13 cellular contexts compared by ENCODE assay signal in the genomic region with DNA sequence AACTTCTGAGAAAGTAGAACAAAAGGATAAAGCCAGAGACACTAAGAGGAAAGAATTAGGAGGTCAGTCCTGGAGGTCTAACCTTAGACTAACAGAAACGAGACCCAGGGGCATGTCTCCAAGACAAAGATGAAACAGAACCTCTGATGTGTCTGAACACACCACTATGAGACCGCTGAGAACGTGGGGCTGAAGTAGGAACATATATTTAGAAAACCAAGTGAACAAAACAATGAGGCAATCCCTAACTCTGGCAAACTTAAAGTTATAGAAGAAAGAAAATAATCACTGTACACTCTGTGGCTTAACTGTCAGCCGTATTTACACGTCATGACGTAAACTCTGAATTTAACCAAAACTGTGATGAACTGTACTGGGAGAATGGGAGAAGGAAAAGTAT. TPM values are rescaled to one million over a fixed set of nuclear protein-coding genes. Genes with fewer than 3 reads are reported as not detected.
DNase-seq lines count a peak whose midpoint lies in the region; ATAC-seq and TF ChIP-seq lines count a peak whose summit lies in the region.
"Had no signal": no experiment of that assay in that cellular context is flagged by ENCODE, and none has a peak within 500 bp of the region (broad histone marks: within the 10 kb centered on the region; RNA-seq: fewer than 3 reads in every experiment).

No MANE protein-coding gene starts in this region.

- WGBS in H9 (ENCODE audit: extremely low coverage, insufficient read length, low lambda C conversion rate) = no CpG with 5 or more reads among the region's 6 CpGs
- WGBS in right cardiac atrium = 61% methylated on average over 6 of the region's 6 CpGs

- peaks cover 2% of the 10 kb centered on the region for H4K20me1 ChIP-seq in H9 (ENCODE audit: control insufficient read depth, insufficient read depth, insufficient read length)

- H4K91ac ChIP-seq in H9 (ENCODE audit: insufficient read length, low read depth, low read length) = no peak overlapping the region

- H3K23me2 ChIP-seq in H9 (ENCODE audit: insufficient read length, low read depth, low read length, poor library complexity, severe bottlenecking) = no peaks in the 10 kb centered on the region

- H3K9me3 ChIP-seq in H9 (ENCODE audit: control insufficient read depth, low read depth, low read length) (no peaks in the 10 kb centered on the region), right cardiac atrium (ENCODE audit: control insufficient read depth, low read length) (no peaks in the 10 kb centered on the region), gastrocnemius medialis (no peaks in the 10 kb centered on the region)

- H3K4me3 ChIP-seq in right cardiac atrium (ENCODE audit: low read length) (no peak overlapping the region), gastrocnemius medialis (no peak overlapping the region)

- H3K79me2 ChIP-seq in H9 (ENCODE audit: insufficient read depth, low read length) = peaks cover 5% of the 10 kb centered on the region; the same call in 1 of the 2 replicates

- peak overlapping the region; percentile 97 to 100 (median 98) for H3K27ac Mint-ChIP-seq in H9

- peak overlapping the region; percentile 56 for H2AK5ac ChIP-seq in H9 (ENCODE audit: insufficient read length, low read length)

- no peak for TF ChIP-seq POLR2A in gastrocnemius medialis (IDR thresholded peaks at IDR 0.05)

- POLR2A ChIA-PET in RWPE1 (lab: Yijun Ruan, JAX; ENCODE audit: low non-redundant PET) = no interaction called here

- no peak overlapping the region for H4K8ac ChIP-seq in H9 (replicated peaks; ENCODE audit: insufficient read length, low read depth, low read length)

- peak overlapping the region; percentile 51 for H2BK5ac ChIP-seq in H9 (ENCODE audit: insufficient read length, low read length)

- peak overlapping the region; percentile 91 for H3T11ph ChIP-seq in H9 (ENCODE audit: low read length)

- ATAC-seq in right cardiac atrium = no peak
- no peak for ATAC-seq in gastrocnemius medialis
- no peak for ATAC-seq in HG03159 (IDR thresholded peaks at IDR 0.05; ENCODE audit: unreplicated experiment)

- no peak overlapping the region for H2AFZ ChIP-seq in H9 (ENCODE audit: low read length)

- H3K36me3 ChIP-seq in gastrocnemius medialis = peaks cover 0 to 51% of the 10 kb centered on the region in 2 donors

- no peaks in the 10 kb centered on the region; a peak in 2 of 5 replicates for H3K9me3 Mint-ChIP-seq in H9

- no peaks in the 10 kb centered on the region for H3K27me3 Mint-ChIP-seq in H9 (ENCODE audit: low read depth)

- H3K27me3 ChIP-seq in H9 (ENCODE audit: insufficient read depth, low read length) (no peaks in the 10 kb centered on the region), right cardiac atrium (ENCODE audit: control insufficient read depth, insufficient read depth) (no peaks in the 10 kb centered on the region), gastrocnemius medialis (no peaks in the 10 kb centered on the region)

- no peak overlapping the region for H2BK12ac ChIP-seq in H9 (ENCODE audit: insufficient read length, low read depth, low read length)

- in situ Hi-C loops in gastrocnemius medialis (cut with MboI; ENCODE audit: low sequenced_read_pairs in 4 of 4) = no loop called here

- H3K14ac ChIP-seq in H9 (ENCODE audit: insufficient read depth, low read length) = peak overlapping the region; percentile 50; the same call in 1 of the 2 replicates

- peaks cover 22 to 50% (median 47%) of the 10 kb centered on the region in 3 experiments; a peak in 6 of 7 replicates for H3K36me3 Mint-ChIP-seq in H9 (ENCODE audit: insufficient read depth in 1 of 3, low read depth in 3 of 3)

- H3K4ac ChIP-seq in H9 (ENCODE audit: low read depth, low read length) = 0 out of 2 replicates have a peak overlapping the region, but pooled peaks have one; percentile 31

- peak overlapping the region; percentile 34 for H3K4me2 ChIP-seq in H9 (ENCODE audit: insufficient read depth, insufficient read length, low read length)

- no peak overlapping the region for H2BK120ac ChIP-seq in H9 (ENCODE audit: low read depth, low read length, poor library complexity, severe bottlenecking)

- H3K4me1 ChIP-seq in H9 (ENCODE audit: insufficient read depth, low read length) (peaks cover 41% of the 10 kb centered on the region), right cardiac atrium (ENCODE audit: control insufficient read depth, insufficient read depth, low read length) (peaks cover 40% of the 10 kb centered on the region), gastrocnemius medialis (peaks cover 45 to 46% of the 10 kb centered on the region in 2 donors)

- intact Hi-C loops in right cardiac atrium (cut with DNase I) (no loop called here), gastrocnemius medialis (cut with DNase I; ENCODE audit: low total_unique reads) (no loop called here)

- peaks cover 71 to 73% of the 10 kb centered on the region in 2 experiments for H3K4me1 Mint-ChIP-seq in H9

- peak overlapping the region; percentile 63 for H3K18ac ChIP-seq in H9 (ENCODE audit: insufficient read length, low read depth, low read length)

- H3K4me3 Mint-ChIP-seq in H9 = peak overlapping the region; percentile 32 to 46

- H3K79me1 ChIP-seq in H9 (ENCODE audit: insufficient read depth, low read depth, low read length, poor library complexity, severe bottlenecking) = peaks cover 6% of the 10 kb centered on the region

- H3K23ac ChIP-seq in H9 (ENCODE audit: insufficient read length, low read depth, low read length) = no peak overlapping the region

- H2BK20ac ChIP-seq in H9 (ENCODE audit: low read depth, low read length, poor library complexity, severe bottlenecking) = no peak overlapping the region

- H3K56ac ChIP-seq in H9 (ENCODE audit: insufficient read length, low read depth, low read length) = no peak overlapping the region

- no peak overlapping the region for H2BK15ac ChIP-seq in H9 (ENCODE audit: low read depth, low read length)

- CTCF ChIA-PET in RWPE1 (lab: Yijun Ruan, JAX) = interaction anchor here (0.6 kb wide), 1 partner anchor 526 kb away, joined by 3 read pairs; no protein-coding TSS in a partner anchor

- peak overlapping the region; percentile 31 for H4K5ac ChIP-seq in H9 (ENCODE audit: insufficient read length, low read depth, low read length)

- TF ChIP-seq CTCF in H9 (conservative IDR thresholded peaks at IDR 0.05) = no peak
- TF ChIP-seq CTCF in gastrocnemius medialis (IDR thresholded peaks at IDR 0.05 in 4 of 5, conservative IDR thresholded peaks at IDR 0.05 in 1 of 5) = no peak
- no peak for TF ChIP-seq CTCF in RWPE1 (conservative IDR thresholded peaks at IDR 0.05; ENCODE audit: low read depth)

- peak overlapping the region; percentile 51 for H3K9ac ChIP-seq in H9 (ENCODE audit: extremely low read depth, insufficient read length, low read length)

- H3K27ac ChIP-seq in H9 (ENCODE audit: insufficient read length, low read depth, low read length) (peak overlapping the region; percentile 88), right cardiac atrium (ENCODE audit: low read length) (peak overlapping the region; percentile 17), gastrocnemius medialis (peak overlapping the region; percentile 34 to 53 (median 39)), RWPE1 (no peak overlapping the region)
- H3K27ac ChIP-seq: epithelial cell of prostate had no signal

- DNase-seq in H9 (no peak), amniotic epithelial cell (ENCODE audit: low read depth) (peak; percentile 57), right cardiac atrium (no peak), gastrocnemius medialis (no peak), GF-D8 (lab: John Stamatoyannopoulos, UW) (no peak), RWPE1 (ENCODE audit: low spot score) (no peak)
- no peak for DNase-seq in stimulated activated CD4-positive, alpha-beta T cell treated with anti-CD3 and anti-CD28 coated beads, Interleukin-1b, Interleukin-23, amount 100 ng/mL, for 48 hours
- DNase-seq: midbrain; NCI-H1436; OCI-M1; stimulated activated CD4-positive, alpha-beta T cell treated with anti-CD3 and anti-CD28 coated beads, Interleukin-15, amount 100 ng/mL, for 24 hours had no signal

RNA-seq across cellular contexts. Expression of a gene that starts 17.9 kb away (rescaled TPM):
- total RNA-seq in H9 (2021) (67.1 and 71.3 TPM in 2 replicates), right cardiac atrium (10 to 100 TPM; 28.3 to 76.9 (median 32.9) TPM), gastrocnemius medialis (10 to 100 TPM in 3 of 4 donors, 1 to 10 TPM in 1; 7.5 to 14.8 (median 10.6) TPM)
- polyA plus RNA-seq in right cardiac atrium = 16.5 TPM

RNA-seq across cellular contexts. Expression of a gene that starts 18.2 kb away (rescaled TPM):
- total RNA-seq in H9 (2021) = 23.6 and 24.2 TPM in 2 replicates
- 10 to 100 TPM; 39.9 to 53.2 (median 46.8) TPM for total RNA-seq in right cardiac atrium
- 22.6 TPM for polyA plus RNA-seq in right cardiac atrium
- 10 to 100 TPM; 44.8 to 58.2 (median 55.9) TPM for total RNA-seq in gastrocnemius medialis
